1 cellular context compared by ENCODE assay signal in genomic region chr3:23944007-23944760, GRCh38.
TF ChIP-seq lines count a peak whose summit lies in the region.

No MANE protein-coding gene starts in this region.

TF ChIP-seq in GM23338, 12 proteins besides CTCF, POLR2A, EP300 and RAD21 (continued from another document):
- TF ChIP-seq REST (IDR thresholded peaks at IDR 0.05; ENCODE audit: unreplicated experiment): no peak
- TF ChIP-seq NANOG (IDR thresholded peaks at IDR 0.05; ENCODE audit: borderline replicate concordance): no peak
- TF ChIP-seq ZNF114 (CRISPR knock-in tag; IDR thresholded peaks at IDR 0.05): no peak
- TF ChIP-seq EZH2 (IDR thresholded peaks at IDR 0.05; ENCODE audit: low read depth, unreplicated experiment): no peak
- no peak for TF ChIP-seq ETS1 (IDR thresholded peaks at IDR 0.05)
- no peak for TF ChIP-seq ZNF331 (CRISPR knock-in tag; IDR thresholded peaks at IDR 0.05; ENCODE audit: low read depth)
- TF ChIP-seq STAT1 (IDR thresholded peaks at IDR 0.05; ENCODE audit: unreplicated experiment): no peak
- no peak for TF ChIP-seq JUNB (IDR thresholded peaks at IDR 0.05; ENCODE audit: unreplicated experiment)
- no peak for TF ChIP-seq CREB1 (CRISPR knock-in tag; IDR thresholded peaks at IDR 0.05; ENCODE audit: low read depth)
- no peak for TF ChIP-seq POLR2AphosphoS5 (IDR thresholded peaks at IDR 0.05; ENCODE audit: low read depth)
